In genomic region chr4:717601-718320, GRCh38 we compare ENCODE assay signal across 31 cellular contexts. TPM values are rescaled to one million over a fixed set of nuclear protein-coding genes. Genes with fewer than 3 reads are reported as not detected.
A peak's percentile ranks its signal among the peaks of the same experiment; 100 is the strongest.
DNase-seq lines count a peak whose midpoint lies in the region; ATAC-seq and TF ChIP-seq lines count a peak whose summit lies in the region.
"Had no signal": no experiment of that assay in that cellular context is flagged by ENCODE, and none has a peak within 500 bp of the region (broad histone marks: within the 10 kb centered on the region; RNA-seq: fewer than 3 reads in every experiment).

No MANE protein-coding gene starts in this region.

- no peak for TF ChIP-seq CTCF in HEK293 (tag by site-specific recombination; IDR thresholded peaks at IDR 0.05)
- no peak for TF ChIP-seq CTCF in osteocyte (IDR thresholded peaks at IDR 0.05)

- H3K9ac ChIP-seq in BLaER1, result no peak overlapping the region

- POLR2A ChIA-PET in HEK293 (lab: Yijun Ruan, JAX), result no interaction called here

- H3K4me1 ChIP-seq in BLaER1 (peaks cover 26% of the 10 kb centered on the region), HEK293 (ENCODE audit: control insufficient read depth, insufficient read depth, low read length) (no peaks in the 10 kb centered on the region)
- H3K4me1 ChIP-seq in effector memory CD4-positive, alpha-beta T cell (ENCODE audit: control insufficient read depth, insufficient read depth, low read length, poor library complexity, severe bottlenecking), result no peaks in the 10 kb centered on the region

- H3K4me2 ChIP-seq in BLaER1, result peak overlapping the region; percentile 4
- H3K4me2 ChIP-seq: hepatocyte had no signal

- peaks cover 0 to 4% (median 0%) of the 10 kb centered on the region in 3 donors for H3K27me3 Mint-ChIP-seq in immature natural killer cell (ENCODE audit: low read depth in 3 of 3)
- no peaks in the 10 kb centered on the region for H3K27me3 Mint-ChIP-seq in osteocyte (ENCODE audit: unreplicated experiment)
- H3K27me3 Mint-ChIP-seq: activated CD4-positive, alpha-beta T cell treated with anti-CD3 and anti-CD28 coated beads, Interleukin-2, amount 10 ng/mL, durations not matched to agents 24 days and 14 days; IgD-negative memory B cell; natural killer cell treated with Interleukin-12 subunit alpha and Interleukin-12 subunit beta and Interleukin-15 and Interleukin-18, amount 100 ng/mL, for 72 hours had no signal

- H3K27me3 ChIP-seq in BLaER1, result no peaks in the 10 kb centered on the region
- H3K27me3 ChIP-seq in effector memory CD4-positive, alpha-beta T cell (replicated peaks; ENCODE audit: control insufficient read depth, insufficient read depth, low read length, poor library complexity, severe bottlenecking), result no peaks in the 10 kb centered on the region
- H3K27me3 ChIP-seq: esophagus squamous epithelium, hepatocyte, upper lobe of right lung had no signal

- H3K36me3 ChIP-seq in BLaER1 (peaks cover 89% of the 10 kb centered on the region), HEK293 (ENCODE audit: control insufficient read depth in 2 of 2, insufficient read depth in 1 of 2, low read length in 2 of 2) (peaks cover 0 to 30% of the 10 kb centered on the region in 2 experiments; a peak in 1 of 3 replicates)
- no peaks in the 10 kb centered on the region for H3K36me3 ChIP-seq in effector memory CD4-positive, alpha-beta T cell (ENCODE audit: control insufficient read depth, insufficient read depth, low read length)
- H3K36me3 ChIP-seq: upper lobe of right lung had no signal

- ATAC-seq in GM19328 (IDR thresholded peaks at IDR 0.05; ENCODE audit: unreplicated experiment), result no peak
- ATAC-seq: left lobe of liver, upper lobe of right lung had no signal

- H3K27ac ChIP-seq in BLaER1 (peak overlapping the region; percentile 26; the same call in 1 of the 2 replicates), HEK293 (ENCODE audit: extremely low read depth, low read depth, low read length) (no peak overlapping the region)
- no peak overlapping the region for H3K27ac ChIP-seq in effector memory CD4-positive, alpha-beta T cell (ENCODE audit: insufficient read depth, low read length, poor library complexity, severe bottlenecking)
- H3K27ac ChIP-seq: esophagus squamous epithelium, hepatocyte, upper lobe of right lung, WERI-Rb-1 had no signal

- H3K27ac Mint-ChIP-seq in immature natural killer cell, result peak overlapping the region in 5 of 6 donors; percentile 34 to 81 (median 60)
- peak overlapping the region; percentile 52 for H3K27ac Mint-ChIP-seq in osteocyte (ENCODE audit: unreplicated experiment)
- H3K27ac Mint-ChIP-seq: activated CD4-positive, alpha-beta T cell treated with anti-CD3 and anti-CD28 coated beads, Interleukin-2, amount 10 ng/mL, durations not matched to agents 24 days and 14 days; IgD-negative memory B cell; natural killer cell treated with Interleukin-12 subunit alpha and Interleukin-12 subunit beta and Interleukin-15 and Interleukin-18, amount 100 ng/mL, for 72 hours had no signal

- H3K4me3 ChIP-seq in BLaER1, result no peak overlapping the region
- H3K4me3 ChIP-seq in HEK293 (ENCODE audit: low read depth, low read length), result no peak overlapping the region
- H3K4me3 ChIP-seq in effector memory CD4-positive, alpha-beta T cell (ENCODE audit: insufficient read depth, low read depth, low read length, poor library complexity, severe bottlenecking), result no peak overlapping the region
- H3K4me3 ChIP-seq: esophagus squamous epithelium, hepatocyte, upper lobe of right lung had no signal

- CTCF ChIA-PET in HEK293 (lab: Yijun Ruan, JAX), result interaction anchor here (0.7 kb wide), 1 partner anchor 481 kb away, joined by 3 read pairs; no protein-coding TSS in a partner anchor

- H3K4me1 Mint-ChIP-seq in immature natural killer cell (peaks cover 27 to 47% of the 10 kb centered on the region in 2 donors), osteocyte (ENCODE audit: unreplicated experiment) (peaks cover 46% of the 10 kb centered on the region)

- peaks cover 100% of the 10 kb centered on the region for H4K20me1 ChIP-seq in BLaER1

- H3K36me3 Mint-ChIP-seq in immature natural killer cell (peaks cover 0 to 3% (median 0%) of the 10 kb centered on the region in 3 donors), osteocyte (ENCODE audit: unreplicated experiment) (peaks cover 8% of the 10 kb centered on the region)
- H3K36me3 Mint-ChIP-seq: IgD-negative memory B cell; natural killer cell treated with Interleukin-12 subunit alpha and Interleukin-12 subunit beta and Interleukin-15 and Interleukin-18, amount 100 ng/mL, for 72 hours had no signal

- DNase-seq in immature natural killer cell, result no peak
- no peak for DNase-seq in osteocyte (ENCODE audit: extremely low spot score, unreplicated experiment)
- no peak for DNase-seq in NAMALWA (ENCODE audit: low spot score)
- no peak for DNase-seq in NOMO-1 treated with dmso at 0.1 percent for 144 hours (lab: John Stamatoyannopoulos, UW; ENCODE audit: unreplicated experiment)
- DNase-seq in effector memory CD4-positive, alpha-beta T cell, result no peak
- DNase-seq: ACHN; activated CD4-positive, alpha-beta T cell treated with anti-CD3 and anti-CD28 coated beads, Interleukin-2, amount 10 ng/mL, durations not matched to agents 24 days and 14 days; activated naive CD4-positive, alpha-beta T cell treated with Interleukin-2 at 50 U/mL for 16 hours; activated T-cell treated with anti-CD3 and anti-CD28 coated beads, Interleukin-2, amount 50 U/mL, for 48 hours; cortex of kidney; DMS53; esophagus squamous epithelium; foreskin melanocyte; H7; NCI-H1105 treated with DMSO at 0.1 percent for 48 hours; NCI-H2081; NCI-H2227 treated with DMSO at 0.1 percent for 48 hours; NCI-H526 treated with DMSO at 0.1 percent for 48 hours; SIG-M5; stimulated activated CD4-positive, alpha-beta T cell treated with anti-CD3 and anti-CD28 coated beads, Interleukin-15, amount 100 ng/mL, for 24 hours; T1000; upper lobe of right lung; WERI-Rb-1 had no signal

- H3K9me3 ChIP-seq in BLaER1 (peaks cover 4% of the 10 kb centered on the region; the same call in 1 of the 2 replicates), HEK293 (ENCODE audit: control insufficient read depth, insufficient read depth, low read depth, low read length) (no peaks in the 10 kb centered on the region)
- H3K9me3 ChIP-seq in effector memory CD4-positive, alpha-beta T cell (ENCODE audit: control insufficient read depth, low read length), result no peaks in the 10 kb centered on the region
- H3K9me3 ChIP-seq: esophagus squamous epithelium, upper lobe of right lung had no signal

- peak overlapping the region in 2 of 5 donors; percentile 13 to 33 for H3K4me3 Mint-ChIP-seq in immature natural killer cell
- H3K4me3 Mint-ChIP-seq in osteocyte (ENCODE audit: unreplicated experiment), result no peak overlapping the region
- H3K4me3 Mint-ChIP-seq: activated CD4-positive, alpha-beta T cell treated with anti-CD3 and anti-CD28 coated beads, Interleukin-2, amount 10 ng/mL, durations not matched to agents 24 days and 14 days; IgD-negative memory B cell; natural killer cell treated with Interleukin-12 subunit alpha and Interleukin-12 subunit beta and Interleukin-15 and Interleukin-18, amount 100 ng/mL, for 72 hours had no signal

- H3K9me3 Mint-ChIP-seq in immature natural killer cell, result no peaks in the 10 kb centered on the region
- H3K9me3 Mint-ChIP-seq in osteocyte (ENCODE audit: unreplicated experiment), result no peaks in the 10 kb centered on the region
- H3K9me3 Mint-ChIP-seq: activated CD4-positive, alpha-beta T cell treated with anti-CD3 and anti-CD28 coated beads, Interleukin-2, amount 10 ng/mL, durations not matched to agents 24 days and 14 days; natural killer cell treated with Interleukin-12 subunit alpha and Interleukin-12 subunit beta and Interleukin-15 and Interleukin-18, amount 100 ng/mL, for 72 hours had no signal

TF ChIP-seq in HEK293, 187 proteins besides CTCF, POLR2A, EP300 and RAD21:
- TF ChIP-seq ZFHX2 (tag by site-specific recombination; conservative IDR thresholded peaks at IDR 0.05), result 0 out of 2 replicates have a peak, but pooled peaks have one; percentile 16
- peak; percentile 15; the same call in 1 of the 2 replicates for TF ChIP-seq EGR2 (tag by site-specific recombination; IDR thresholded peaks at IDR 0.05; ENCODE audit: low read depth)
- no peak for TF ChIP-seq GLIS1 (tag by site-specific recombination; IDR thresholded peaks at IDR 0.05)

RNA-seq across cellular contexts. Expression of gene PCGF3, which starts 12.1 kb away (rescaled TPM):
- 1 to 10 TPM; 6.5 to 7.5 (median 6.6) TPM for polyA plus RNA-seq in immature natural killer cell
- total RNA-seq in osteocyte, result 69.8 and 70.0 TPM in 2 replicates

RNA-seq across cellular contexts. Expression of gene SLC49A3, which starts 28.8 kb away (rescaled TPM):
- polyA plus RNA-seq in immature natural killer cell, result 1 to 10 TPM; 3.8 to 7.1 (median 6.1) TPM
- 0.31 and 0.67 TPM in 2 replicates for total RNA-seq in osteocyte
- total RNA-seq: G401 had no signal

RNA-seq across cellular contexts. Expression of gene MYL5, which starts 43.4 kb away (rescaled TPM):
- polyA plus RNA-seq in immature natural killer cell, result 1 to 10 TPM; 3.3 to 8.1 (median 5.0) TPM
- total RNA-seq in osteocyte, result 32.2 and 32.3 TPM in 2 replicates

RNA-seq across cellular contexts. Expression of gene ATP5ME, which starts 43.7 kb away (rescaled TPM):
- 100 to 1,000 TPM; 466 to 581 (median 532) TPM for polyA plus RNA-seq in immature natural killer cell
- total RNA-seq in osteocyte, result 261 and 271 TPM in 2 replicates
